In genomic region chr3:110391045-110391444, GRCh38 we compare ENCODE assay signal across 14 cellular contexts.
DNase-seq lines count a peak whose midpoint lies in the region; ATAC-seq, FAIRE-seq and TF ChIP-seq lines count a peak whose summit lies in the region.
"Had no signal": no experiment of that assay in that cellular context is flagged by ENCODE, and none has a peak within 500 bp of the region (broad histone marks: within the 10 kb centered on the region; RNA-seq: fewer than 3 reads in every experiment).

No MANE protein-coding gene starts in this region.

- WGBS in HepG2 (ENCODE audit: low lambda C conversion rate), result 47% methylated on average over 3 of the region's 3 CpGs

- TF ChIP-seq RAD21 in neural cell (conservative IDR thresholded peaks at IDR 0.05) (no peak), HepG2 (CRISPR knock-in tag; IDR thresholded peaks at IDR 0.05) (no peak)

- peak; percentile 29 for DNase-seq in NCI-H1048 (lab: John Stamatoyannopoulos, UW)
- DNase-seq in WTC11 (ENCODE audit: low spot score), result no peak
- DNase-seq in activated CD4-positive, alpha-beta T cell treated with anti-CD3 and anti-CD28 coated beads for 4 hours, result no peak
- no peak for DNase-seq in HepG2 (ENCODE audit: low spot score)
- DNase-seq in activated CD4-positive, alpha-beta T cell treated with anti-CD3 and anti-CD28 coated beads for 1 hour, result no peak
- DNase-seq: Calu3; CD8-positive, alpha-beta T cell; DMS79 treated with DMSO at 0.1 percent for 48 hours; GF-D8; H9 had no signal

- no peak overlapping the region for H3K9ac ChIP-seq in neural cell (ENCODE audit: low read length)
- no peak overlapping the region for H3K9ac ChIP-seq in HepG2 (ENCODE audit: insufficient read depth, low read depth, low read length)
- H3K9ac ChIP-seq: BLaER1 treated with 17β-estradiol and CSF1 and Interleukin-3, amounts not matched to agents 10 nM and 100 nM had no signal

- peaks cover 34% of the 10 kb centered on the region for H3K4me1 Mint-ChIP-seq in WTC11
- H3K4me1 Mint-ChIP-seq: B cell had no signal

- BruUV-seq in HepG2 (replicated peaks; lab: Mats Ljungman, UMichigan), result no TSS peak

- CTCF ChIA-PET in WTC11 (lab: Charles Lee) (no interaction called here), HepG2 (lab: Yijun Ruan, JAX; ENCODE audit: low intra/inter-chr PET ratio, low total read pairs) (no interaction called here)

- H3K36me3 Mint-ChIP-seq in WTC11, result no peaks in the 10 kb centered on the region
- H3K36me3 Mint-ChIP-seq: CD8-positive, alpha-beta T cell had no signal

- H3K27me3 Mint-ChIP-seq in WTC11 (ENCODE audit: low read depth), result no peaks in the 10 kb centered on the region
- H3K27me3 Mint-ChIP-seq: B cell had no signal

- H2AFZ ChIP-seq in neural cell (ENCODE audit: low read depth, low read length) (no peak overlapping the region), HepG2 (ENCODE audit: low read length) (no peak overlapping the region)

- peak overlapping the region; percentile 12; the same call in 1 of the 2 replicates for H3K4me3 Mint-ChIP-seq in WTC11
- H3K4me3 Mint-ChIP-seq: B cell; CD8-positive, alpha-beta T cell; H9 had no signal

- H3K27ac ChIP-seq in neural cell (ENCODE audit: low read length) (peak overlapping the region; percentile 5), HepG2 (ENCODE audit: extremely low read length, insufficient read depth, low read length) (no peak overlapping the region)
- H3K27ac ChIP-seq: BLaER1 treated with 17β-estradiol and CSF1 and Interleukin-3, amounts not matched to agents 10 nM and 100 nM had no signal

- no peaks in the 10 kb centered on the region for H3K9me2 ChIP-seq in neural cell (ENCODE audit: insufficient read depth, low read length)

- H3K4me3 ChIP-seq in neural cell (ENCODE audit: low read length) (peak overlapping the region; percentile 14), HepG2 (replicated peaks in 1 of 3; ENCODE audit: insufficient read depth in 1 of 3, low read depth in 2 of 3, low read length in 3 of 3) (no peak overlapping the region)
- H3K4me3 ChIP-seq: BLaER1 treated with 17β-estradiol and CSF1 and Interleukin-3, amounts not matched to agents 10 nM and 100 nM had no signal

- no peaks in the 10 kb centered on the region for H3K79me2 ChIP-seq in neural cell (replicated peaks; ENCODE audit: insufficient read depth, low read length)
- H3K79me2 ChIP-seq in HepG2 (ENCODE audit: insufficient read depth, low read length), result no peaks in the 10 kb centered on the region

- in situ Hi-C loops in HepG2 (cut with HindIII; ENCODE audit: extremely low pct_ligation_motif_present, low pct_unique_long_range_greater_than_20kb), result no loop called here

- H3K36me3 ChIP-seq in neural cell (ENCODE audit: insufficient read depth, low read length) (no peaks in the 10 kb centered on the region), HepG2 (replicated peaks in 1 of 2; ENCODE audit: control insufficient read depth in 1 of 2, insufficient read depth in 2 of 2, low read length in 2 of 2) (no peaks in the 10 kb centered on the region)
- H3K36me3 ChIP-seq: BLaER1 treated with 17β-estradiol and CSF1 and Interleukin-3, amounts not matched to agents 10 nM and 100 nM had no signal

- no peak for TF ChIP-seq POLR2A in HepG2 (IDR thresholded peaks at IDR 0.05; ENCODE audit: insufficient read depth in 1 of 2, low read depth in 2 of 2, low read length in 2 of 2)

- TF ChIP-seq CTCF in WTC11 (IDR thresholded peaks at IDR 0.05) (no peak), neural cell (IDR thresholded peaks at IDR 0.05; ENCODE audit: poor library complexity, severe bottlenecking) (no peak), HepG2 (CRISPR knock-in tag; IDR thresholded peaks at IDR 0.05) (no peak)

- TF ChIP-seq EP300 in neural cell (conservative IDR thresholded peaks at IDR 0.05; ENCODE audit: poor library complexity, severe bottlenecking) (no peak), HepG2 (IDR thresholded peaks at IDR 0.05; ENCODE audit: low read depth in 2 of 2, low read length in 2 of 2) (no peak), HepG2 (CRISPR knock-in tag; IDR thresholded peaks at IDR 0.05; ENCODE audit: borderline replicate concordance) (no peak)

- no peak for FAIRE-seq in HepG2 (lab: Jason Lieb, UNC)
- FAIRE-seq: H1 had no signal

- H3F3A ChIP-seq in neural cell (ENCODE audit: insufficient read depth, low read length, poor library complexity, severe bottlenecking), result no peaks in the 10 kb centered on the region

- H3K9me3 ChIP-seq in neural cell (ENCODE audit: low read length) (no peaks in the 10 kb centered on the region), HepG2 (ENCODE audit: low read length) (no peaks in the 10 kb centered on the region)
- H3K9me3 ChIP-seq: BLaER1 treated with 17β-estradiol and CSF1 and Interleukin-3, amounts not matched to agents 10 nM and 100 nM had no signal

- peaks cover 14% of the 10 kb centered on the region; the same call in 1 of the 2 replicates for H3K9me3 Mint-ChIP-seq in WTC11
- H3K9me3 Mint-ChIP-seq: CD8-positive, alpha-beta T cell; H9 had no signal

- ATAC-seq in WTC11, result 0 out of 2 replicates have a peak, but pooled peaks have one; percentile 30
- ATAC-seq in HepG2, result no peak
- ATAC-seq: CD8-positive, alpha-beta T cell had no signal

- POLR2A ChIA-PET in WTC11 (lab: Charles Lee), result no interaction called here
- POLR2A ChIA-PET in HepG2 (lab: Yijun Ruan, JAX), result no interaction called here

- H3K27ac Mint-ChIP-seq in WTC11, result peak overlapping the region; percentile 78
- H3K27ac Mint-ChIP-seq: B cell; CD8-positive, alpha-beta T cell had no signal

- no peaks in the 10 kb centered on the region for H3K27me3 ChIP-seq in neural cell (ENCODE audit: insufficient read depth, low read depth, low read length)
- H3K27me3 ChIP-seq in HepG2 (ENCODE audit: control insufficient read depth in 1 of 2, insufficient read depth in 2 of 2, low read length in 2 of 2), result no peaks in the 10 kb centered on the region
- H3K27me3 ChIP-seq: BLaER1 treated with 17β-estradiol and CSF1 and Interleukin-3, amounts not matched to agents 10 nM and 100 nM had no signal

- intact Hi-C loops in HepG2 (cut with micrococcal nuclease; ENCODE audit: unreplicated experiment), result no loop called here

- H4K20me1 ChIP-seq in neural cell (ENCODE audit: insufficient read depth) (no peaks in the 10 kb centered on the region), HepG2 (ENCODE audit: insufficient read depth, low read length) (no peaks in the 10 kb centered on the region)
- H4K20me1 ChIP-seq: BLaER1 treated with 17β-estradiol and CSF1 and Interleukin-3, amounts not matched to agents 10 nM and 100 nM had no signal

- peak overlapping the region; percentile 42 for H3K4me2 ChIP-seq in neural cell (ENCODE audit: low read length)
- no peak overlapping the region for H3K4me2 ChIP-seq in HepG2 (ENCODE audit: low read depth, low read length)
- H3K4me2 ChIP-seq: BLaER1 treated with 17β-estradiol and CSF1 and Interleukin-3, amounts not matched to agents 10 nM and 100 nM had no signal

- peaks cover 5% of the 10 kb centered on the region for H3K4me1 ChIP-seq in HepG2 (ENCODE audit: insufficient read depth, low read length)
- H3K4me1 ChIP-seq: BLaER1 treated with 17β-estradiol and CSF1 and Interleukin-3, amounts not matched to agents 10 nM and 100 nM had no signal

TF ChIP-seq in WTC11, 78 proteins besides CTCF, POLR2A, EP300 and RAD21:
- TF ChIP-seq ZNF219 (CRISPR knock-in tag; IDR thresholded peaks at IDR 0.05; ENCODE audit: borderline replicate concordance), result no peak
- no peak for TF ChIP-seq E2F1 (CRISPR knock-in tag; IDR thresholded peaks at IDR 0.05)
- TF ChIP-seq ZNF138 (CRISPR knock-in tag; conservative IDR thresholded peaks at IDR 0.05), result no peak

TF ChIP-seq in neural cell, 6 proteins besides CTCF, POLR2A, EP300 and RAD21:
- no peak for TF ChIP-seq SMC3 (conservative IDR thresholded peaks at IDR 0.05; ENCODE audit: poor library complexity)
- no peak for TF ChIP-seq TAF1 (IDR thresholded peaks at IDR 0.05; ENCODE audit: low read depth)
- peak; percentile 26 for TF ChIP-seq POLR2AphosphoS5 (IDR thresholded peaks at IDR 0.05)

TF ChIP-seq in HepG2, 621 proteins besides CTCF, POLR2A, EP300 and RAD21 (continues in another document):
- TF ChIP-seq JUN (CRISPR knock-in tag; IDR thresholded peaks at IDR 0.05) (no peak), NFE2 (CRISPR knock-in tag; IDR thresholded peaks at IDR 0.05) (no peak), NCOA1 (CRISPR knock-in tag; IDR thresholded peaks at IDR 0.05) (no peak), NFYB (CRISPR knock-in tag; IDR thresholded peaks at IDR 0.05) (no peak), RERE (CRISPR knock-in tag; IDR thresholded peaks at IDR 0.05; ENCODE audit: low read depth) (no peak), ATAD3A (CRISPR knock-in tag; IDR thresholded peaks at IDR 0.05) (no peak), KAT8 (CRISPR knock-in tag; IDR thresholded peaks at IDR 0.05) (no peak)
